Comparison of ENCODE assay signal across 9 cellular contexts in genomic region chr1:163170975-163171676, GRCh38. TPM values are rescaled to one million over a fixed set of nuclear protein-coding genes. Genes with fewer than 3 reads are reported as not detected.
DNase-seq lines count a peak whose midpoint lies in the region; ATAC-seq, FAIRE-seq and TF ChIP-seq lines count a peak whose summit lies in the region.
"Had no signal": no experiment of that assay in that cellular context is flagged by ENCODE, and none has a peak within 500 bp of the region (broad histone marks: within the 10 kb centered on the region; RNA-seq: fewer than 3 reads in every experiment).

No MANE protein-coding gene starts in this region.

- TF ChIP-seq EP300 in A549 (IDR thresholded peaks at IDR 0.05) = no peak

- WGBS in A549 (ENCODE audit: missing lambda C conversion rate) = 64% methylated on average over 5 of the region's 5 CpGs

- H3K4me1 ChIP-seq in A549 (peaks cover 8% of the 10 kb centered on the region; the same call in 2 of the 3 replicates), Peyer's patch (no peaks in the 10 kb centered on the region)

- TF ChIP-seq RAD21 in A549 (conservative IDR thresholded peaks at IDR 0.05 in 1 of 2, IDR thresholded peaks at IDR 0.05 in 1 of 2) = 0 out of 5 replicates have a peak, but pooled peaks of 1 of the 2 experiments have one; percentile 33

- no peaks in the 10 kb centered on the region for H3K9me3 ChIP-seq in A549
- H3K9me3 ChIP-seq in Peyer's patch = no peaks in the 10 kb centered on the region

- DNase-seq in A549 (ENCODE audit: low read depth in 1 of 2, low spot score in 1 of 2) = peak in 1 of 2 experiments; percentile 13
- peak; percentile 84 for DNase-seq in RKO (ENCODE audit: low spot score)
- DNase-seq in foreskin fibroblast = peak; percentile 27 to 69
- no peak for DNase-seq in GM12891 (ENCODE audit: insufficient read length, low spot score)
- no peak for DNase-seq in NCI-H1417 treated with DMSO at 0.1 percent for 48 hours (lab: John Stamatoyannopoulos, UW)
- no peak for DNase-seq in Peyer's patch
- DNase-seq: activated naive CD8-positive, alpha-beta T cell treated with anti-CD3 and anti-CD28 coated beads, Interleukin-2, amount 10 ng/mL, durations not matched to agents 7 days and 5 days had no signal

- POLR2A ChIA-PET in A549 (lab: Yijun Ruan, JAX) = no interaction called here

- H3K4me2 ChIP-seq in A549 = 0 out of 3 replicates have a peak overlapping the region, but pooled peaks have one; percentile 32

- FAIRE-seq in A549 (lab: Jason Lieb, UNC) (no peak), GM12891 (lab: Jason Lieb, UNC) (no peak)

- H3K4me3 ChIP-seq in A549 = no peak overlapping the region
- no peak overlapping the region for H3K4me3 ChIP-seq in GM12875 (ENCODE audit: low read depth, low read length)
- no peak overlapping the region for H3K4me3 ChIP-seq in foreskin fibroblast (ENCODE audit: low read depth in 1 of 2, low read length in 2 of 2)
- H3K4me3 ChIP-seq in Peyer's patch = no peak overlapping the region

- H3K27ac ChIP-seq in A549 (no peak overlapping the region), Peyer's patch (no peak overlapping the region)

- H3K36me3 ChIP-seq in Peyer's patch = no peaks in the 10 kb centered on the region

- no peaks in the 10 kb centered on the region for H3K27me3 ChIP-seq in Peyer's patch

- no peak for TF ChIP-seq POLR2A in A549 (IDR thresholded peaks at IDR 0.05; ENCODE audit: low read length)
- TF ChIP-seq POLR2A in GM12891 (IDR thresholded peaks at IDR 0.05; ENCODE audit: low read depth, low read length) = no peak
- no peak for TF ChIP-seq POLR2A in Peyer's patch (IDR thresholded peaks at IDR 0.05)

- no peak for TF ChIP-seq CTCF in A549 (IDR thresholded peaks at IDR 0.05)
- TF ChIP-seq CTCF in GM12875 (IDR thresholded peaks at IDR 0.05; ENCODE audit: borderline replicate concordance, insufficient read depth, low read depth, low read length) = peak; percentile 20; the same call in 1 of the 2 replicates
- peak; percentile 34 for TF ChIP-seq CTCF in foreskin fibroblast (IDR thresholded peaks at IDR 0.05; ENCODE audit: low read depth, low read length)
- no peak for TF ChIP-seq CTCF in Peyer's patch (IDR thresholded peaks at IDR 0.05)

- ATAC-seq in A549 = peak; percentile 81; a peak in 5 of 6 replicates
- no peak for ATAC-seq in GM21528 (IDR thresholded peaks at IDR 0.05; ENCODE audit: low FRiP score, unreplicated experiment)

- CTCF ChIA-PET in A549 (lab: Yijun Ruan, JAX) = interaction anchor here (0.8 to 1.0 kb wide), 4 partner anchors 9 to 323 kb away, joined by 3 read pairs; no protein-coding TSS in a partner anchor

TF ChIP-seq in A549, 52 proteins besides CTCF, POLR2A, EP300 and RAD21:
- 0 out of 3 replicates have a peak, but pooled peaks have one; percentile 11 for TF ChIP-seq SMC3 (IDR thresholded peaks at IDR 0.05)
- TF ChIP-seq ZFP36 (IDR thresholded peaks at IDR 0.05; ENCODE audit: borderline replicate concordance, partially characterized antibody) = no peak

TF ChIP-seq in GM12891, 5 proteins besides CTCF, POLR2A, EP300 and RAD21:
- TF ChIP-seq POU2F2 (IDR thresholded peaks at IDR 0.05; ENCODE audit: low read depth, low read length) (no peak), TAF1 (IDR thresholded peaks at IDR 0.05; ENCODE audit: low read depth, low read length) (no peak), SPI1 (IDR thresholded peaks at IDR 0.05; ENCODE audit: low read depth, low read length) (no peak), POLR2AphosphoS5 (IDR thresholded peaks at IDR 0.05; ENCODE audit: low read depth, low read length) (no peak), PAX5 (IDR thresholded peaks at IDR 0.05; ENCODE audit: insufficient read depth, low read length, severe bottlenecking) (no peak)
TF ChIP-seq in GM12891: peak in this region for 0.

RNA-seq across cellular contexts. Expression of gene RGS5, which starts 31.6 kb away (rescaled TPM):
- polyA plus RNA-seq in A549 (2011; rRNA removed) (6.5 TPM in 2 replicates), A549 (2017; fragmentation: RNase III; extraction: RNeasy Plus Mini Kit Qiagen cat#74134 plus additional on column Dnase treatment) (2.1 to 2.6 TPM (median 2.2 TPM) in 3 replicates)
- 0.52 and 0.67 TPM in 2 replicates for polyA plus RNA-seq in A549 (2012; cell fraction: cytosol; rRNA removed)
- polyA plus RNA-seq in A549 (2012; cell fraction: nucleus; rRNA removed) = 0.11 and 0.37 TPM in 2 replicates
- 1.4 and 3.1 TPM in 2 replicates for polyA minus RNA-seq in A549 (2011; rRNA and poly(A)+ RNA removed)
- 2.7 TPM for polyA plus RNA-seq in GM12891 (2012; ENCODE audit: low read depth, missing spikeins)
- 10 to 100 TPM; 13.1 to 56.9 (median 31.7) TPM for total RNA-seq in Peyer's patch

Comparison
In these comparisons a context has a peak if more than half of its experiments do, and no peak if none do; other contexts are left out.
1. DNase-seq: peak in RKO (single experiment) and foreskin fibroblast (2 of 2); none in GM12891 (single experiment), NCI-H1417 treated with DMSO at 0.1 percent for 48 hours (single experiment) and Peyer's patch (0 of 3).
2. CTCF ChIP-seq: peak in GM12875 (single experiment) and foreskin fibroblast (single experiment); none in A549 (single experiment) and Peyer's patch (0 of 6).